ENCODE assay signal across 20 cellular contexts in the genomic region with DNA sequence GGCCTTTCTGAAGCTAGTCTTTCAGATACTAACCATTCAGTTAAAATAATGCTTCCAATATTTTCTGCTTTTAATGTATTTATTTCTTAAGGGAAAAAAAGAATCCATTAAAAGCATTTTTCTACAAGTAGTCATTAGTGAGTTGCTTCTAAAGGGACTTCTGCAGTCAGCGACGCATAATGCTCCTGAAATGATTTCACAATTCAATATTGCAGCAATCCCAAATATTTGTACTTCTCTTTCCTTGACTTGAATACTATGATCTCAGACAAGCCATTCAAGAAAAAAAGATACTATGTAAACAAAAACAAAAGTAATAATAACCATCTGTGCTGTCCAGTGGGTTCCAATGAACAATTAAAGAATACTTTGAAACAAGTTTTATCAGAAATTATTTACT.
DNase-seq lines count a peak whose midpoint lies in the region; ATAC-seq and TF ChIP-seq lines count a peak whose summit lies in the region.
"Had no signal": no experiment of that assay in that cellular context is flagged by ENCODE, and none has a peak within 500 bp of the region (broad histone marks: within the 10 kb centered on the region; RNA-seq: fewer than 3 reads in every experiment).

No MANE protein-coding gene starts in this region.

- H3K9ac ChIP-seq in GM23248, result no peak overlapping the region
- H3K9ac ChIP-seq: KMS-11 had no signal

- peaks cover 6% of the 10 kb centered on the region; the same call in 1 of the 2 replicates for H3F3A ChIP-seq in GM23248 (ENCODE audit: insufficient read depth)

- in situ Hi-C loops in GM23248 (cut with MboI), result no loop called here

- H3K27me3 Mint-ChIP-seq in chondrocyte (ENCODE audit: low read depth), result no peaks in the 10 kb centered on the region

- no peak overlapping the region for H3K4me3 ChIP-seq in GM23248
- no peak overlapping the region for H3K4me3 ChIP-seq in cardiac fibroblast (replicated peaks in 1 of 2; ENCODE audit: low read depth in 2 of 2, low read length in 2 of 2)
- H3K4me3 ChIP-seq: A549, colonic mucosa had no signal

- no peak overlapping the region for H2AFZ ChIP-seq in GM23248

- WGBS in GM23248 (ENCODE audit: low coverage in 1 of 2, low lambda C conversion rate in 2 of 2, missing lambda C conversion rate in 2 of 2), 2 experiments, result 0 to 1% methylated on average over 2 of the region's 2 CpGs

- no peaks in the 10 kb centered on the region for H3K36me3 ChIP-seq in GM23248 (ENCODE audit: low read depth)
- H3K36me3 ChIP-seq: colonic mucosa had no signal

- H3K79me2 ChIP-seq in GM23248 (ENCODE audit: insufficient read depth), result no peaks in the 10 kb centered on the region

- H3K4me1 Mint-ChIP-seq in chondrocyte (ENCODE audit: low read depth), result peaks cover 28% of the 10 kb centered on the region
- H3K4me1 Mint-ChIP-seq: nephron progenitor cell had no signal

- no peaks in the 10 kb centered on the region for H4K20me1 ChIP-seq in GM23248 (ENCODE audit: insufficient read depth)

- DNase-seq in AG08395 (ENCODE audit: low spot score) (peak; percentile 54), GM23248 (peak; percentile 84), cardiac fibroblast (ENCODE audit: low read depth in 2 of 2) (peak; percentile 53 to 65), kidney glomerular epithelial cell (lab: John Stamatoyannopoulos, UW) (peak; percentile 5), Kasumi-1 (lab: John Stamatoyannopoulos, UW) (no peak), chondrocyte (ENCODE audit: low spot score) (no peak), cerebellum (ENCODE audit: low spot score) (no peak)
- DNase-seq: activated naive CD4-positive, alpha-beta T cell treated with Interleukin-2 at 50 U/mL for 16 hours; activated T-cell treated with anti-CD3 and anti-CD28 coated beads for 4 hours; CD8-positive, alpha-beta T cell; colonic mucosa; left cardiac atrium; NCI-H1105 treated with DMSO at 0.1 percent for 48 hours; NCI-H524 treated with DMSO at 0.1 percent for 48 hours; nephron progenitor cell; stimulated activated CD4-positive, alpha-beta T cell treated with anti-CD3 and anti-CD28 coated beads, Interleukin-4, amount 100 ng/mL, for 4 hours had no signal

- peak overlapping the region; percentile 20 for H3K4me2 ChIP-seq in GM23248 (ENCODE audit: unreplicated experiment)
- H3K4me2 ChIP-seq: A549, KMS-11 had no signal

- H3K4me1 ChIP-seq in GM23248 (ENCODE audit: insufficient read depth), result peaks cover 23% of the 10 kb centered on the region
- H3K4me1 ChIP-seq: A549, colonic mucosa had no signal

- no peaks in the 10 kb centered on the region for H3K9me3 ChIP-seq in GM23248 (ENCODE audit: low read depth)
- H3K9me3 ChIP-seq: A549, colonic mucosa had no signal

- H3K36me3 Mint-ChIP-seq in chondrocyte (ENCODE audit: low read depth), result no peaks in the 10 kb centered on the region
- H3K36me3 Mint-ChIP-seq: CD8-positive, alpha-beta T cell; mesothelial cell of epicardium had no signal

- no peak overlapping the region for H3K4me3 Mint-ChIP-seq in chondrocyte (ENCODE audit: unreplicated experiment)
- H3K4me3 Mint-ChIP-seq: CD8-positive, alpha-beta T cell; mesothelial cell of epicardium; nephron progenitor cell had no signal

- H3K9me2 ChIP-seq in GM23248 (ENCODE audit: insufficient read depth), result no peaks in the 10 kb centered on the region

- H3K27me3 ChIP-seq in GM23248 (replicated peaks; ENCODE audit: insufficient read depth), result no peaks in the 10 kb centered on the region
- H3K27me3 ChIP-seq: colonic mucosa had no signal

- 0 out of 2 replicates have a peak overlapping the region, but pooled peaks have one; percentile 13 for H3K27ac ChIP-seq in GM23248
- H3K27ac ChIP-seq: A549, colonic mucosa, KMS-11 had no signal

- H3K9me3 Mint-ChIP-seq in chondrocyte (ENCODE audit: low read depth), result no peaks in the 10 kb centered on the region
- H3K9me3 Mint-ChIP-seq: CD8-positive, alpha-beta T cell; mesothelial cell of epicardium; nephron progenitor cell had no signal

- no peak for ATAC-seq in GM18868 (IDR thresholded peaks at IDR 0.05; ENCODE audit: unreplicated experiment)
- ATAC-seq: A549; CD8-positive, alpha-beta T cell; left cardiac atrium had no signal

- TF ChIP-seq CTCF in cardiac fibroblast (IDR thresholded peaks at IDR 0.05; ENCODE audit: low read depth, low read length) (no peak), chondrocyte (IDR thresholded peaks at IDR 0.05) (no peak)

- H3K27ac Mint-ChIP-seq in chondrocyte (ENCODE audit: unreplicated experiment), result no peak overlapping the region
- H3K27ac Mint-ChIP-seq: CD8-positive, alpha-beta T cell; mesothelial cell of epicardium; nephron progenitor cell had no signal

Comparison
In these comparisons a context has a peak if more than half of its experiments do, and no peak if none do; other contexts are left out.
1. DNase-seq: peak in AG08395 (single experiment), GM23248 (single experiment), cardiac fibroblast (2 of 2) and kidney glomerular epithelial cell (single experiment); none in Kasumi-1 (0 of 2), chondrocyte (single experiment) and cerebellum (single experiment).